Comparison of ENCODE assay signal across 7 cellular contexts in genomic region chr17:50534222-50534978, GRCh38. TPM values are rescaled to one million over a fixed set of nuclear protein-coding genes. Genes with fewer than 3 reads are reported as not detected.
DNase-seq lines count a peak whose midpoint lies in the region; ATAC-seq and TF ChIP-seq lines count a peak whose summit lies in the region.
"Had no signal": no experiment of that assay in that cellular context is flagged by ENCODE, and none has a peak within 500 bp of the region (broad histone marks: within the 10 kb centered on the region; RNA-seq: fewer than 3 reads in every experiment).

No MANE protein-coding gene starts in this region.

- H3K27ac ChIP-seq in 22Rv1 (peak overlapping the region; percentile 98), hepatocyte (peak overlapping the region; percentile 68)

- no peaks in the 10 kb centered on the region for H4K20me1 ChIP-seq in hepatocyte (ENCODE audit: insufficient read depth, poor library complexity, severe bottlenecking)

- H3K4me2 ChIP-seq in hepatocyte, result peak overlapping the region; percentile 88

- H3K9me3 ChIP-seq in hepatocyte (ENCODE audit: low read depth), result no peaks in the 10 kb centered on the region

- H2AFZ ChIP-seq in hepatocyte, result peak overlapping the region; percentile 29

- H3K36me3 ChIP-seq in hepatocyte (replicated peaks; ENCODE audit: insufficient read depth, low read depth), result no peaks in the 10 kb centered on the region

- H3K4me1 ChIP-seq in hepatocyte (ENCODE audit: insufficient read depth), result peaks cover 36% of the 10 kb centered on the region

- H3K79me2 ChIP-seq in hepatocyte, result peaks cover 3% of the 10 kb centered on the region

- peaks cover 2% of the 10 kb centered on the region for H3K27me3 ChIP-seq in hepatocyte

- no peaks in the 10 kb centered on the region for H3K9me2 ChIP-seq in hepatocyte (replicated peaks; ENCODE audit: insufficient read depth)

- ATAC-seq in GM18868 (IDR thresholded peaks at IDR 0.05; ENCODE audit: unreplicated experiment), result no peak

- TF ChIP-seq CTCF in 22Rv1 (IDR thresholded peaks at IDR 0.05), result peak; percentile 72
- TF ChIP-seq CTCF in hepatocyte (IDR thresholded peaks at IDR 0.05; ENCODE audit: poor library complexity), result peak; percentile 28
- TF ChIP-seq CTCF in GM20000 (IDR thresholded peaks at IDR 0.05; ENCODE audit: extremely low read depth, missing control alignments), result no peak

- peak; percentile 75 for DNase-seq in NCI-H510A treated with DMSO at 0.1 percent for 48 hours (lab: John Stamatoyannopoulos, UW)
- DNase-seq in hepatocyte (ENCODE audit: low spot score), result peak; percentile 66
- no peak for DNase-seq in GM19238 (ENCODE audit: insufficient read length, low spot score)
- no peak for DNase-seq in GM20000 (ENCODE audit: low spot score)
- DNase-seq: aorta had no signal

- 41% methylated on average over 23 of the region's 24 CpGs for WGBS in hepatocyte (ENCODE audit: low lambda C conversion rate, missing lambda C conversion rate)

- no peak overlapping the region for H3K4me3 ChIP-seq in hepatocyte

RNA-seq across cellular contexts. Expression of gene EPN3, which starts 1.9 kb away (rescaled TPM):
- total RNA-seq in hepatocyte, result 2.7 and 3.8 TPM in 2 replicates
- polyA plus RNA-seq in hepatocyte, result 11.5 and 12.1 TPM in 2 replicates
- total RNA-seq: aorta had no signal

RNA-seq across cellular contexts. Expression of gene SPATA20, which starts 12.6 kb away (rescaled TPM):
- 91.0 and 97.5 TPM in 2 replicates for total RNA-seq in hepatocyte
- 108 and 114 TPM in 2 replicates for polyA plus RNA-seq in hepatocyte

RNA-seq across cellular contexts. Expression of gene CACNA1G, which starts 26.1 kb away (rescaled TPM):
- total RNA-seq in hepatocyte, result 2.9 and 4.8 TPM in 2 replicates
- 3.5 and 4.8 TPM in 2 replicates for polyA plus RNA-seq in hepatocyte
- polyA plus RNA-seq: aorta had no signal

RNA-seq across cellular contexts. Expression of gene MYCBPAP, which starts 26.2 kb away (rescaled TPM):
- total RNA-seq in hepatocyte, result 0.43 TPM in 1 of 2 replicates, not detected in the other
- polyA plus RNA-seq in hepatocyte, result 0.70 and 1.2 TPM in 2 replicates

RNA-seq across cellular contexts. Expression of gene RSAD1, which starts 55.7 kb away (rescaled TPM):
- 28.6 and 29.7 TPM in 2 replicates for total RNA-seq in hepatocyte
- polyA plus RNA-seq in hepatocyte, result 30.4 and 44.2 TPM in 2 replicates

Comparison
In these comparisons a context has a peak if more than half of its experiments do, and no peak if none do; other contexts are left out.
1. DNase-seq: peak in NCI-H510A treated with DMSO at 0.1 percent for 48 hours (single experiment) and hepatocyte (single experiment); none in GM19238 (single experiment) and GM20000 (single experiment).